In genomic region chr3:55571913-55572312, GRCh38 we compare ENCODE assay signal across 11 cellular contexts.
DNase-seq lines count a peak whose midpoint lies in the region; ATAC-seq and TF ChIP-seq lines count a peak whose summit lies in the region.
"Had no signal": no experiment of that assay in that cellular context is flagged by ENCODE, and none has a peak within 500 bp of the region (broad histone marks: within the 10 kb centered on the region; RNA-seq: fewer than 3 reads in every experiment).

No MANE protein-coding gene starts in this region.

- H2BK15ac ChIP-seq in mesenchymal stem cell (ENCODE audit: low read depth, poor library complexity, severe bottlenecking): peak overlapping the region; percentile 82

- H3K4me1 ChIP-seq in esophagus muscularis mucosa (peaks cover 13 to 27% (median 22%) of the 10 kb centered on the region in 4 donors), mesenchymal stem cell (ENCODE audit: control insufficient read depth, insufficient read depth, low read depth, low read length) (peaks cover 14% of the 10 kb centered on the region)

- no peak overlapping the region for H3K23ac ChIP-seq in mesenchymal stem cell (ENCODE audit: low read length in 2 of 2)

- H3K18ac ChIP-seq in mesenchymal stem cell (ENCODE audit: low read depth in 1 of 2, low read length in 2 of 2): peak overlapping the region; percentile 34 to 75

- no peak overlapping the region for H2AK5ac ChIP-seq in mesenchymal stem cell (ENCODE audit: low read length, severe bottlenecking)

- H3K4me2 ChIP-seq in mesenchymal stem cell (ENCODE audit: low read length, poor library complexity, severe bottlenecking): no peak overlapping the region

- peak overlapping the region; percentile 75 for H2AFZ ChIP-seq in mesenchymal stem cell (ENCODE audit: low read depth, low read length)

- no peaks in the 10 kb centered on the region for H3K79me1 ChIP-seq in mesenchymal stem cell (replicated peaks; ENCODE audit: low read length, poor library complexity, severe bottlenecking)

- peak; percentile 11 for DNase-seq in NCI-H748 (lab: John Stamatoyannopoulos, UW; ENCODE audit: unreplicated experiment)
- DNase-seq in NCI-H748 treated with DMSO at 0.1 percent for 48 hours (lab: John Stamatoyannopoulos, UW): no peak
- DNase-seq in esophagus muscularis mucosa (ENCODE audit: extremely low spot score): no peak
- DNase-seq in mesenchymal stem cell: peak; percentile 57
- no peak for DNase-seq in DMS 273 treated with DMSO at 0.1 percent for 48 hours (lab: John Stamatoyannopoulos, UW)
- DNase-seq in dermis blood vessel endothelial cell: no peak
- DNase-seq in HuH-7 (ENCODE audit: low spot score): no peak
- DNase-seq: cerebellar nuclear complex; Kasumi-1; stimulated activated CD4-positive, alpha-beta T cell treated with anti-CD3 and anti-CD28 coated beads, Interleukin-4, amount 100 ng/mL, for 1 hour had no signal

- peak overlapping the region; percentile 19 for H2BK120ac ChIP-seq in mesenchymal stem cell (ENCODE audit: low read depth, low read length)

- H3K27me3 ChIP-seq in esophagus muscularis mucosa (no peaks in the 10 kb centered on the region), mesenchymal stem cell (ENCODE audit: control insufficient read depth in 1 of 2, insufficient read depth in 1 of 2, low read length in 2 of 2) (peaks cover 0 to 13% of the 10 kb centered on the region in 2 experiments)

- H3K4ac ChIP-seq in mesenchymal stem cell (ENCODE audit: low read depth in 1 of 2, low read length in 2 of 2): peak overlapping the region in 1 of 2 experiments; percentile 40

- TF ChIP-seq EP300 in esophagus muscularis mucosa (IDR thresholded peaks at IDR 0.05): no peak

- H3K9me3 ChIP-seq in esophagus muscularis mucosa (no peaks in the 10 kb centered on the region), mesenchymal stem cell (ENCODE audit: control insufficient read depth, low read length) (no peaks in the 10 kb centered on the region)

- H4K91ac ChIP-seq in mesenchymal stem cell (ENCODE audit: low read length): peak overlapping the region; percentile 94

- no peak overlapping the region for H3K9ac ChIP-seq in mesenchymal stem cell (ENCODE audit: low read length)

- TF ChIP-seq POLR2A in esophagus muscularis mucosa (IDR thresholded peaks at IDR 0.05; ENCODE audit: low read depth): no peak

- peak; percentile 24 to 62 (median 34) for TF ChIP-seq CTCF in esophagus muscularis mucosa (IDR thresholded peaks at IDR 0.05)

- 34% methylated on average over 10 of the region's 10 CpGs for WGBS in esophagus muscularis mucosa
- WGBS in mesenchymal stem cell: 3% methylated on average over 10 of the region's 10 CpGs

- no peak overlapping the region for H2BK5ac ChIP-seq in mesenchymal stem cell (ENCODE audit: low read depth, low read length, poor library complexity, severe bottlenecking)

- H3K4me3 ChIP-seq in esophagus muscularis mucosa (peak overlapping the region in 3 of 4 donors; percentile 7 to 24 (median 12)), mesenchymal stem cell (ENCODE audit: insufficient read depth in 1 of 2, low read depth in 1 of 2, low read length in 2 of 2) (no peak overlapping the region)

- H2BK12ac ChIP-seq in mesenchymal stem cell (ENCODE audit: low read length in 2 of 2): peak overlapping the region; percentile 38 to 82

- H3K27ac ChIP-seq in esophagus muscularis mucosa (replicated peaks in 1 of 4): peak overlapping the region in 3 of 4 donors; percentile 38 to 63 (median 55)
- no peak overlapping the region for H3K27ac ChIP-seq in mesenchymal stem cell (ENCODE audit: low read length, poor library complexity, severe bottlenecking)

- intact Hi-C loops in esophagus muscularis mucosa (cut with DNase I): no loop called here

- H3K36me3 ChIP-seq in esophagus muscularis mucosa (no peaks in the 10 kb centered on the region), mesenchymal stem cell (ENCODE audit: control insufficient read depth in 1 of 2, insufficient read depth in 2 of 2, low read depth in 1 of 2, low read length in 2 of 2) (no peaks in the 10 kb centered on the region)

- ATAC-seq in GM19455 (IDR thresholded peaks at IDR 0.05; ENCODE audit: unreplicated experiment): no peak

- H3K14ac ChIP-seq in mesenchymal stem cell (ENCODE audit: low read length in 2 of 2): no peak overlapping the region

- peak overlapping the region; percentile 78 for H4K8ac ChIP-seq in mesenchymal stem cell (ENCODE audit: low read length)

Comparison
In these comparisons a context has a peak if more than half of its experiments do, and no peak if none do; other contexts are left out.
1. DNase-seq: peak in NCI-H748 (single experiment) and mesenchymal stem cell (single experiment); none in NCI-H748 treated with DMSO at 0.1 percent for 48 hours (single experiment), esophagus muscularis mucosa (single experiment), DMS 273 treated with DMSO at 0.1 percent for 48 hours (single experiment), dermis blood vessel endothelial cell (single experiment) and HuH-7 (single experiment).
2. H3K4me3 ChIP-seq: peak in esophagus muscularis mucosa (3 of 4); none in mesenchymal stem cell (0 of 2).